ENCODE assay signal across 34 cellular contexts in genomic region chr19:8455018-8455417, GRCh38. TPM values are rescaled to one million over a fixed set of nuclear protein-coding genes. Genes with fewer than 3 reads are reported as not detected.
DNase-seq lines count a peak whose midpoint lies in the region; ATAC-seq and TF ChIP-seq lines count a peak whose summit lies in the region.
"Had no signal": no experiment of that assay in that cellular context is flagged by ENCODE, and none has a peak within 500 bp of the region (broad histone marks: within the 10 kb centered on the region; RNA-seq: fewer than 3 reads in every experiment).

No MANE protein-coding gene starts in this region.

- peaks cover 90% of the 10 kb centered on the region for H3K4me1 Mint-ChIP-seq in activated CD4-positive, alpha-beta memory T cell treated with anti-CD3 and anti-CD28 coated beads for 36 hours (ENCODE audit: low read depth)
- peaks cover 85% of the 10 kb centered on the region for H3K4me1 Mint-ChIP-seq in activated CD4-positive, alpha-beta memory T cell treated with anti-CD3 and anti-CD28 coated beads, Interleukin-2, amount 10 ng/mL, durations not matched to agents 7 days and 5 days
- peaks cover 89% of the 10 kb centered on the region for H3K4me1 Mint-ChIP-seq in GM23338
- H3K4me1 Mint-ChIP-seq in activated naive CD8-positive, alpha-beta T cell treated with anti-CD3 and anti-CD28 coated beads, Interleukin-2, amount 50 U/mL, for 24 hours, result peaks cover 83% of the 10 kb centered on the region

- ATAC-seq in GM23338 (no peak), GM19324 (IDR thresholded peaks at IDR 0.05; ENCODE audit: low FRiP score, unreplicated experiment) (no peak), GM18505 (IDR thresholded peaks at IDR 0.05; ENCODE audit: unreplicated experiment) (no peak), Right ventricle myocardium superior (ENCODE audit: poor library complexity) (no peak)
- ATAC-seq in activated naive CD8-positive, alpha-beta T cell treated with anti-CD3 and anti-CD28 coated beads, Interleukin-2, amount 50 U/mL, for 24 hours, result no peak
- ATAC-seq: effector memory CD8-positive, alpha-beta T cell; esophagus mucosa; HCT116; mucosa of descending colon; right lobe of liver had no signal

- CTCF ChIA-PET in activated CD4-positive, alpha-beta memory T cell treated with anti-CD3 and anti-CD28 coated beads for 36 hours (lab: Charles Lee), result no interaction called here
- CTCF ChIA-PET in activated CD4-positive, alpha-beta memory T cell treated with anti-CD3 and anti-CD28 coated beads, Interleukin-2, amount 10 ng/mL, durations not matched to agents 7 days and 5 days (lab: Charles Lee), result interaction anchor here (0.6 kb wide), 2 partner anchors 161 to 243 kb away, joined by 3 to 4 read pairs; no protein-coding TSS in a partner anchor

- peaks cover 17% of the 10 kb centered on the region; the same call in 1 of the 2 replicates for H3K36me3 ChIP-seq in GM23338 (ENCODE audit: insufficient read depth)
- peaks cover 0 to 32% (median 4%) of the 10 kb centered on the region in 4 donors for H3K36me3 ChIP-seq in sigmoid colon

- H2AFZ ChIP-seq in GM23338, result no peak overlapping the region

- H3F3A ChIP-seq in GM23338 (replicated peaks; ENCODE audit: low read depth), result no peaks in the 10 kb centered on the region

- POLR2A ChIA-PET in activated CD4-positive, alpha-beta memory T cell treated with anti-CD3 and anti-CD28 coated beads for 36 hours (lab: Charles Lee), result no interaction called here
- POLR2A ChIA-PET in activated CD4-positive, alpha-beta memory T cell treated with anti-CD3 and anti-CD28 coated beads, Interleukin-2, amount 10 ng/mL, durations not matched to agents 7 days and 5 days (lab: Charles Lee), result no interaction called here

- DNase-seq in activated CD4-positive, alpha-beta memory T cell treated with anti-CD3 and anti-CD28 coated beads for 36 hours, result no peak
- no peak for DNase-seq in activated CD4-positive, alpha-beta memory T cell treated with anti-CD3 and anti-CD28 coated beads, Interleukin-2, amount 10 ng/mL, durations not matched to agents 7 days and 5 days
- DNase-seq in GM23338 (ENCODE audit: low spot score) (no peak), sigmoid colon (peak; percentile 0), Right ventricle myocardium superior (no peak)
- no peak for DNase-seq in activated naive CD8-positive, alpha-beta T cell treated with anti-CD3 and anti-CD28 coated beads, Interleukin-2, amount 50 U/mL, for 24 hours
- DNase-seq: activated CD4-positive, alpha-beta T cell treated with anti-CD3 and anti-CD28 coated beads, Interleukin-2, amount 50 U/mL, for 1 hour; activated naive CD4-positive, alpha-beta T cell treated with Interleukin-2 at 50 U/mL for 16 hours; anterior cingulate cortex; colonic mucosa; effector memory CD8-positive, alpha-beta T cell; foreskin fibroblast; KG1; MG63; mucosa of descending colon; NCI-H1105 treated with DMSO at 0.1 percent for 48 hours; NCI-H2029; NCI-H69; Peyer's patch; right lobe of liver; SIG-M5; stimulated activated CD4-positive, alpha-beta T cell treated with anti-CD3 and anti-CD28 coated beads, Interleukin-4, amount 100 ng/mL, for 24 hours; stimulated activated naive CD4-positive, alpha-beta T cell had no signal

- H4K20me1 ChIP-seq in GM23338 (replicated peaks; ENCODE audit: insufficient read depth), result peaks cover 95% of the 10 kb centered on the region

- no peak overlapping the region for H3K4me3 Mint-ChIP-seq in activated CD4-positive, alpha-beta memory T cell treated with anti-CD3 and anti-CD28 coated beads for 36 hours
- H3K4me3 Mint-ChIP-seq in activated CD4-positive, alpha-beta memory T cell treated with anti-CD3 and anti-CD28 coated beads, Interleukin-2, amount 10 ng/mL, durations not matched to agents 7 days and 5 days, result no peak overlapping the region
- H3K4me3 Mint-ChIP-seq in GM23338, result no peak overlapping the region
- H3K4me3 Mint-ChIP-seq in activated naive CD8-positive, alpha-beta T cell treated with anti-CD3 and anti-CD28 coated beads, Interleukin-2, amount 50 U/mL, for 24 hours, result no peak overlapping the region

- no peaks in the 10 kb centered on the region for H3K9me3 ChIP-seq in sigmoid colon
- H3K9me3 ChIP-seq: colonic mucosa, MG63, mucosa of descending colon, Peyer's patch, right lobe of liver, thoracic aorta, vagina had no signal

- TF ChIP-seq POLR2A in sigmoid colon (IDR thresholded peaks at IDR 0.05), result no peak
- no peak for TF ChIP-seq POLR2A in GM18505 (IDR thresholded peaks at IDR 0.05; ENCODE audit: borderline replicate concordance, extremely low read depth, insufficient read depth, insufficient read length)

- H3K27me3 Mint-ChIP-seq in activated CD4-positive, alpha-beta memory T cell treated with anti-CD3 and anti-CD28 coated beads for 36 hours, result no peaks in the 10 kb centered on the region
- H3K27me3 Mint-ChIP-seq in activated CD4-positive, alpha-beta memory T cell treated with anti-CD3 and anti-CD28 coated beads, Interleukin-2, amount 10 ng/mL, durations not matched to agents 7 days and 5 days, result no peaks in the 10 kb centered on the region
- H3K27me3 Mint-ChIP-seq in GM23338 (ENCODE audit: insufficient read depth, low read depth, poor library complexity), result peaks cover 7% of the 10 kb centered on the region
- H3K27me3 Mint-ChIP-seq in activated naive CD8-positive, alpha-beta T cell treated with anti-CD3 and anti-CD28 coated beads, Interleukin-2, amount 50 U/mL, for 24 hours, result no peaks in the 10 kb centered on the region
- H3K27me3 Mint-ChIP-seq: effector memory CD8-positive, alpha-beta T cell had no signal

- H3K27ac Mint-ChIP-seq in activated CD4-positive, alpha-beta memory T cell treated with anti-CD3 and anti-CD28 coated beads for 36 hours, result peak overlapping the region; percentile 25
- H3K27ac Mint-ChIP-seq in activated CD4-positive, alpha-beta memory T cell treated with anti-CD3 and anti-CD28 coated beads, Interleukin-2, amount 10 ng/mL, durations not matched to agents 7 days and 5 days, result no peak overlapping the region
- no peak overlapping the region for H3K27ac Mint-ChIP-seq in GM23338
- peak overlapping the region; percentile 10 for H3K27ac Mint-ChIP-seq in activated naive CD8-positive, alpha-beta T cell treated with anti-CD3 and anti-CD28 coated beads, Interleukin-2, amount 50 U/mL, for 24 hours

- WGBS in sigmoid colon, 2 donors, result 73 to 94% methylated on average over 5 of the region's 5 CpGs

- H3K36me3 Mint-ChIP-seq in activated CD4-positive, alpha-beta memory T cell treated with anti-CD3 and anti-CD28 coated beads for 36 hours, result peaks cover 47% of the 10 kb centered on the region
- peaks cover 65% of the 10 kb centered on the region for H3K36me3 Mint-ChIP-seq in activated CD4-positive, alpha-beta memory T cell treated with anti-CD3 and anti-CD28 coated beads, Interleukin-2, amount 10 ng/mL, durations not matched to agents 7 days and 5 days (ENCODE audit: low read depth)
- peaks cover 82% of the 10 kb centered on the region for H3K36me3 Mint-ChIP-seq in GM23338 (ENCODE audit: low read depth)
- H3K36me3 Mint-ChIP-seq in activated naive CD8-positive, alpha-beta T cell treated with anti-CD3 and anti-CD28 coated beads, Interleukin-2, amount 50 U/mL, for 24 hours (ENCODE audit: low read depth), result peaks cover 59% of the 10 kb centered on the region

- no peak for TF ChIP-seq EP300 in sigmoid colon (IDR thresholded peaks at IDR 0.05)

- TF ChIP-seq CTCF in GM23338 (conservative IDR thresholded peaks at IDR 0.05; ENCODE audit: low read depth in 2 of 2), result no peak
- TF ChIP-seq CTCF in sigmoid colon (IDR thresholded peaks at IDR 0.05), result no peak

- H3K4me1 ChIP-seq in GM23338 (ENCODE audit: insufficient read depth) (peaks cover 83% of the 10 kb centered on the region), sigmoid colon (peaks cover 0 to 94% (median 88%) of the 10 kb centered on the region in 4 donors)

- H3K9me3 Mint-ChIP-seq in activated CD4-positive, alpha-beta memory T cell treated with anti-CD3 and anti-CD28 coated beads for 36 hours, result no peaks in the 10 kb centered on the region
- no peaks in the 10 kb centered on the region for H3K9me3 Mint-ChIP-seq in activated CD4-positive, alpha-beta memory T cell treated with anti-CD3 and anti-CD28 coated beads, Interleukin-2, amount 10 ng/mL, durations not matched to agents 7 days and 5 days
- H3K9me3 Mint-ChIP-seq in GM23338, result no peaks in the 10 kb centered on the region
- no peaks in the 10 kb centered on the region for H3K9me3 Mint-ChIP-seq in activated naive CD8-positive, alpha-beta T cell treated with anti-CD3 and anti-CD28 coated beads, Interleukin-2, amount 50 U/mL, for 24 hours
- H3K9me3 Mint-ChIP-seq: effector memory CD8-positive, alpha-beta T cell had no signal

- no peaks in the 10 kb centered on the region for H3K9me2 ChIP-seq in GM23338 (ENCODE audit: insufficient read depth)

- H3K4me3 ChIP-seq in GM23338 (no peak overlapping the region), sigmoid colon (no peak overlapping the region)
- H3K4me3 ChIP-seq: colonic mucosa, lung, MG63, mucosa of descending colon, Peyer's patch, right lobe of liver, thoracic aorta, vagina had no signal

- peaks cover 100% of the 10 kb centered on the region for H3K79me2 ChIP-seq in GM23338 (replicated peaks; ENCODE audit: insufficient read depth)

- H3K4me2 ChIP-seq in GM23338, result no peak overlapping the region

- intact Hi-C loops in activated CD4-positive, alpha-beta memory T cell treated with anti-CD3 and anti-CD28 coated beads for 36 hours (cut with micrococcal nuclease), result no loop called here
- intact Hi-C loops in sigmoid colon (cut with DNase I) (no loop called here), Right ventricle myocardium superior (cut with DNase I) (no loop called here)

- no peaks in the 10 kb centered on the region for H3K27me3 ChIP-seq in GM23338 (ENCODE audit: insufficient read depth)
- H3K27me3 ChIP-seq in sigmoid colon, result no peaks in the 10 kb centered on the region
- H3K27me3 ChIP-seq: colonic mucosa, MG63, Peyer's patch, right lobe of liver, vagina had no signal

- H3K27ac ChIP-seq in GM23338 (ENCODE audit: low read depth), result peak overlapping the region; percentile 18; the same call in 1 of the 2 replicates
- H3K27ac ChIP-seq in sigmoid colon, result no peak overlapping the region
- H3K27ac ChIP-seq: colonic mucosa, Peyer's patch, right lobe of liver, thoracic aorta, vagina had no signal

RNA-seq across cellular contexts. Expression of gene HNRNPM, which starts 10.2 kb away (rescaled TPM):
- 100 to 1,000 TPM; 237 to 238 TPM for total RNA-seq in activated CD4-positive, alpha-beta memory T cell treated with anti-CD3 and anti-CD28 coated beads for 36 hours
- 100 to 1,000 TPM; 205 to 211 TPM for total RNA-seq in activated CD4-positive, alpha-beta memory T cell treated with anti-CD3 and anti-CD28 coated beads, Interleukin-2, amount 10 ng/mL, durations not matched to agents 7 days and 5 days
- 359 and 389 TPM in 2 replicates for total RNA-seq in GM23338 (2014; rRNA removed; shearing (Covaris generic))
- polyA plus RNA-seq in GM23338 (2016; fragmentation: Nextera tagmentation; extraction: Ambion mirVana) (276 and 291 TPM in 2 replicates), sigmoid colon (100 to 1,000 TPM in 1 of 3 donors, 10 to 100 TPM in 2; 80.5 to 224 (median 83.9) TPM)
- total RNA-seq in sigmoid colon (100 to 1,000 TPM in 1 of 4 donors, 10 to 100 TPM in 3; 62.8 to 100 (median 76.1) TPM), Right ventricle myocardium superior (113 TPM)

RNA-seq across cellular contexts. Expression of gene MARCHF2, which starts 41.9 kb away (rescaled TPM):
- 10 to 100 TPM; 14.5 to 16.0 TPM for total RNA-seq in activated CD4-positive, alpha-beta memory T cell treated with anti-CD3 and anti-CD28 coated beads for 36 hours
- total RNA-seq in activated CD4-positive, alpha-beta memory T cell treated with anti-CD3 and anti-CD28 coated beads, Interleukin-2, amount 10 ng/mL, durations not matched to agents 7 days and 5 days, result 10 to 100 TPM; 20.6 to 20.8 TPM
- total RNA-seq in GM23338 (2014; rRNA removed; shearing (Covaris generic)), result 50.1 and 58.7 TPM in 2 replicates
- polyA plus RNA-seq in GM23338 (2016; fragmentation: Nextera tagmentation; extraction: Ambion mirVana), result 18.9 and 20.7 TPM in 2 replicates
- 100 to 1,000 TPM; 283 to 383 (median 303) TPM for total RNA-seq in sigmoid colon
- polyA plus RNA-seq in sigmoid colon, result 10 to 100 TPM; 25.8 to 46.2 (median 42.1) TPM
- total RNA-seq in Right ventricle myocardium superior, result 100.0 TPM

RNA-seq across cellular contexts. Expression of gene PRAM1, which starts 47.4 kb away (rescaled TPM):
- under 1 TPM; 0.73 to 1.00 TPM for total RNA-seq in activated CD4-positive, alpha-beta memory T cell treated with anti-CD3 and anti-CD28 coated beads for 36 hours
- under 1 TPM; 0.58 to 0.63 TPM for total RNA-seq in activated CD4-positive, alpha-beta memory T cell treated with anti-CD3 and anti-CD28 coated beads, Interleukin-2, amount 10 ng/mL, durations not matched to agents 7 days and 5 days
- total RNA-seq in GM23338 (2014; rRNA removed; shearing (Covaris generic)), result 0.07 and 0.31 TPM in 2 replicates
- polyA plus RNA-seq in GM23338 (2016; fragmentation: Nextera tagmentation; extraction: Ambion mirVana) (0.54 TPM in 1 of 2 replicates, not detected in the other), sigmoid colon (1 to 10 TPM in 1 of 3 donors, under 1 TPM in 2; 0.60 to 1.5 (median 0.69) TPM)
- total RNA-seq in sigmoid colon (1 to 10 TPM in 1 of 4 donors, under 1 TPM in 2, not detected in 1; 0.16 to 1.1 (median 0.36) TPM), Right ventricle myocardium superior (0.70 TPM)
- total RNA-seq: A172, bronchial epithelial cell, G401, HT1080 had no signal

RNA-seq across cellular contexts. Expression of gene ZNF414, which starts 58.9 kb away (rescaled TPM):
- 10 to 100 TPM; 19.7 to 24.6 TPM for total RNA-seq in activated CD4-positive, alpha-beta memory T cell treated with anti-CD3 and anti-CD28 coated beads for 36 hours
- total RNA-seq in activated CD4-positive, alpha-beta memory T cell treated with anti-CD3 and anti-CD28 coated beads, Interleukin-2, amount 10 ng/mL, durations not matched to agents 7 days and 5 days, result 10 to 100 TPM; 29.7 to 33.3 TPM
- total RNA-seq in GM23338 (2014; rRNA removed; shearing (Covaris generic)), result 29.2 and 45.0 TPM in 2 replicates
- polyA plus RNA-seq in GM23338 (2016; fragmentation: Nextera tagmentation; extraction: Ambion mirVana) (27.4 and 31.6 TPM in 2 replicates), sigmoid colon (10 to 100 TPM; 17.1 to 31.0 (median 24.0) TPM)
- total RNA-seq in sigmoid colon (10 to 100 TPM in 2 of 4 donors, 1 to 10 TPM in 2; 3.6 to 18.9 (median 10.9) TPM), Right ventricle myocardium superior (16.1 TPM)
- total RNA-seq: G401 had no signal

Comparison
In these comparisons a context has a peak if more than half of its experiments do, and no peak if none do; other contexts are left out.
1. H3K27ac Mint-ChIP-seq: peak in activated CD4-positive, alpha-beta memory T cell treated with anti-CD3 and anti-CD28 coated beads for 36 hours (single experiment) and activated naive CD8-positive, alpha-beta T cell treated with anti-CD3 and anti-CD28 coated beads, Interleukin-2, amount 50 U/mL, for 24 hours (single experiment); none in activated CD4-positive, alpha-beta memory T cell treated with anti-CD3 and anti-CD28 coated beads, Interleukin-2, amount 10 ng/mL, durations not matched to agents 7 days and 5 days (single experiment) and GM23338 (single experiment).